1 cellular context compared by ENCODE assay signal in the genomic region with DNA sequence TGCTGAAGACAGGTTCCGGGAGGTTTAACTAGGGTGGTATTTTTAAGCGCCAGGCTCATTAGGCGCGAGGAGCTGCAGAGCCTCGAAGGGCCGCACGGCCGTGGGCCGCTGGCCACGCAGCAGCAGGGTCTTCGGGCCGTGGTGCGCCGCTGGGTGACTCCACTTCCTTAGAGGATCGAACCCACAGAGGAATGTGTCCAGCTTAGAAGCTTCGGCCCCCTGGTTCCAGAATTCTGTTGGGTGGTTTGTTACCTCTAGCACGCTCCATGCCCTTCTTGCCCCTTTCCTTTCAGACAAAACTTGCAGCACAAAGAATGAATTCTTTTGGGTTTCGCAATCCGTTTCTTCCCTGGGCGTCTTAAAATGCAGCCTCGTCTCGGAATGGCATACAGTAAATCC.
A peak's percentile ranks its signal among the peaks of the same experiment; 100 is the strongest.
TF ChIP-seq lines count a peak whose summit lies in the region.

No MANE protein-coding gene starts in this region.

TF ChIP-seq in K562, 482 proteins besides CTCF, POLR2A, EP300 and RAD21 (continued from another document and continues in another):
- TF ChIP-seq, protein P1, sequence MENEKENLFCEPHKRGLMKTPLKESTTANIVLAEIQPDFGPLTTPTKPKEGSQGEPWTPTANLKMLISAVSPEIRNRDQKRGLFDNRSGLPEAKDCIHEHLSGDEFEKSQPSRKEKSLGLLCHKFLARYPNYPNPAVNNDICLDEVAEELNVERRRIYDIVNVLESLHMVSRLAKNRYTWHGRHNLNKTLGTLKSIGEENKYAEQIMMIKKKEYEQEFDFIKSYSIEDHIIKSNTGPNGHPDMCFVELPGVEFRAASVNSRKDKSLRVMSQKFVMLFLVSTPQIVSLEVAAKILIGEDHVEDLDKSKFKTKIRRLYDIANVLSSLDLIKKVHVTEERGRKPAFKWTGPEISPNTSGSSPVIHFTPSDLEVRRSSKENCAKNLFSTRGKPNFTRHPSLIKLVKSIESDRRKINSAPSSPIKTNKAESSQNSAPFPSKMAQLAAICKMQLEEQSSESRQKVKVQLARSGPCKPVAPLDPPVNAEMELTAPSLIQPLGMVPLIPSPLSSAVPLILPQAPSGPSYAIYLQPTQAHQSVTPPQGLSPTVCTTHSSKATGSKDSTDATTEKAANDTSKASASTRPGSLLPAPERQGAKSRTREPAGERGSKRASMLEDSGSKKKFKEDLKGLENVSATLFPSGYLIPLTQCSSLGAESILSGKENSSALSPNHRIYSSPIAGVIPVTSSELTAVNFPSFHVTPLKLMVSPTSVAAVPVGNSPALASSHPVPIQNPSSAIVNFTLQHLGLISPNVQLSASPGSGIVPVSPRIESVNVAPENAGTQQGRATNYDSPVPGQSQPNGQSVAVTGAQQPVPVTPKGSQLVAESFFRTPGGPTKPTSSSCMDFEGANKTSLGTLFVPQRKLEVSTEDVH (IDR thresholded peaks at IDR 0.05; ENCODE audit: low read depth, partially characterized antibody): no peak
- TF ChIP-seq ZNF174 (CRISPR knock-in tag; IDR thresholded peaks at IDR 0.05) (no peak), HEY1 (CRISPR knock-in tag; IDR thresholded peaks at IDR 0.05; ENCODE audit: borderline replicate concordance) (no peak), HMG20B (CRISPR knock-in tag; IDR thresholded peaks at IDR 0.05) (0 out of 2 replicates have a peak, but pooled peaks have one; percentile 45), ZNF24 (IDR thresholded peaks at IDR 0.05) (no peak), KDM4B (IDR thresholded peaks at IDR 0.05; ENCODE audit: borderline replicate concordance in 2 of 2, low read depth in 1 of 2) (no peak), HNRNPUL1 (IDR thresholded peaks at IDR 0.05; ENCODE audit: low read length) (no peak), ZNF224 (CRISPR knock-in tag; IDR thresholded peaks at IDR 0.05) (no peak), TEAD1 (CRISPR knock-in tag; IDR thresholded peaks at IDR 0.05) (no peak), FOSL1 (tag; conservative IDR thresholded peaks at IDR 0.05) (peak; percentile 13; the same call in 1 of the 2 replicates), RBM25 (IDR thresholded peaks at IDR 0.05; ENCODE audit: low read depth, low read length, severe bottlenecking) (no peak), ZNF79 (CRISPR knock-in tag; IDR thresholded peaks at IDR 0.05; ENCODE audit: low read depth) (no peak), ZNF561 (CRISPR knock-in tag; conservative IDR thresholded peaks at IDR 0.05) (no peak), KDM5B (IDR thresholded peaks at IDR 0.05; ENCODE audit: insufficient replicate concordance, low read depth, low read length) (no peak), HNRNPL (IDR thresholded peaks at IDR 0.05; ENCODE audit: low read depth, low read length) (no peak), KAT8 (IDR thresholded peaks at IDR 0.05; ENCODE audit: low read depth) (no peak), NFIX (CRISPR knock-in tag; IDR thresholded peaks at IDR 0.05; ENCODE audit: low read depth) (no peak), NBN (IDR thresholded peaks at IDR 0.05; ENCODE audit: low read depth) (no peak), NCOA2 (IDR thresholded peaks at IDR 0.05; ENCODE audit: partially characterized antibody in 2 of 2) (no peak), FOXK1 (CRISPR knock-in tag; IDR thresholded peaks at IDR 0.05; ENCODE audit: borderline replicate concordance) (no peak), ZNF75A (CRISPR knock-in tag; IDR thresholded peaks at IDR 0.05) (no peak), SRSF9 (IDR thresholded peaks at IDR 0.05; ENCODE audit: borderline replicate concordance, low read depth, low read length) (no peak), ATF7 (IDR thresholded peaks at IDR 0.05) (no peak), MTF1 (CRISPR knock-in tag; IDR thresholded peaks at IDR 0.05; ENCODE audit: borderline replicate concordance) (no peak), TRIM24 (IDR thresholded peaks at IDR 0.05) (no peak), FOXJ3 (CRISPR knock-in tag; IDR thresholded peaks at IDR 0.05) (no peak)
- TF ChIP-seq, protein P2, sequence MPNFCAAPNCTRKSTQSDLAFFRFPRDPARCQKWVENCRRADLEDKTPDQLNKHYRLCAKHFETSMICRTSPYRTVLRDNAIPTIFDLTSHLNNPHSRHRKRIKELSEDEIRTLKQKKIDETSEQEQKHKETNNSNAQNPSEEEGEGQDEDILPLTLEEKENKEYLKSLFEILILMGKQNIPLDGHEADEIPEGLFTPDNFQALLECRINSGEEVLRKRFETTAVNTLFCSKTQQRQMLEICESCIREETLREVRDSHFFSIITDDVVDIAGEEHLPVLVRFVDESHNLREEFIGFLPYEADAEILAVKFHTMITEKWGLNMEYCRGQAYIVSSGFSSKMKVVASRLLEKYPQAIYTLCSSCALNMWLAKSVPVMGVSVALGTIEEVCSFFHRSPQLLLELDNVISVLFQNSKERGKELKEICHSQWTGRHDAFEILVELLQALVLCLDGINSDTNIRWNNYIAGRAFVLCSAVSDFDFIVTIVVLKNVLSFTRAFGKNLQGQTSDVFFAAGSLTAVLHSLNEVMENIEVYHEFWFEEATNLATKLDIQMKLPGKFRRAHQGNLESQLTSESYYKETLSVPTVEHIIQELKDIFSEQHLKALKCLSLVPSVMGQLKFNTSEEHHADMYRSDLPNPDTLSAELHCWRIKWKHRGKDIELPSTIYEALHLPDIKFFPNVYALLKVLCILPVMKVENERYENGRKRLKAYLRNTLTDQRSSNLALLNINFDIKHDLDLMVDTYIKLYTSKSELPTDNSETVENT (CRISPR knock-in tag; IDR thresholded peaks at IDR 0.05): no peak
- TF ChIP-seq, protein P3, sequence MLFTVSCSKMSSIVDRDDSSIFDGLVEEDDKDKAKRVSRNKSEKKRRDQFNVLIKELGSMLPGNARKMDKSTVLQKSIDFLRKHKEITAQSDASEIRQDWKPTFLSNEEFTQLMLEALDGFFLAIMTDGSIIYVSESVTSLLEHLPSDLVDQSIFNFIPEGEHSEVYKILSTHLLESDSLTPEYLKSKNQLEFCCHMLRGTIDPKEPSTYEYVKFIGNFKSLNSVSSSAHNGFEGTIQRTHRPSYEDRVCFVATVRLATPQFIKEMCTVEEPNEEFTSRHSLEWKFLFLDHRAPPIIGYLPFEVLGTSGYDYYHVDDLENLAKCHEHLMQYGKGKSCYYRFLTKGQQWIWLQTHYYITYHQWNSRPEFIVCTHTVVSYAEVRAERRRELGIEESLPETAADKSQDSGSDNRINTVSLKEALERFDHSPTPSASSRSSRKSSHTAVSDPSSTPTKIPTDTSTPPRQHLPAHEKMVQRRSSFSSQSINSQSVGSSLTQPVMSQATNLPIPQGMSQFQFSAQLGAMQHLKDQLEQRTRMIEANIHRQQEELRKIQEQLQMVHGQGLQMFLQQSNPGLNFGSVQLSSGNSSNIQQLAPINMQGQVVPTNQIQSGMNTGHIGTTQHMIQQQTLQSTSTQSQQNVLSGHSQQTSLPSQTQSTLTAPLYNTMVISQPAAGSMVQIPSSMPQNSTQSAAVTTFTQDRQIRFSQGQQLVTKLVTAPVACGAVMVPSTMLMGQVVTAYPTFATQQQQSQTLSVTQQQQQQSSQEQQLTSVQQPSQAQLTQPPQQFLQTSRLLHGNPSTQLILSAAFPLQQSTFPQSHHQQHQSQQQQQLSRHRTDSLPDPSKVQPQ (CRISPR knock-in tag; IDR thresholded peaks at IDR 0.05; ENCODE audit: borderline replicate concordance): no peak
- TF ChIP-seq, protein P4, sequence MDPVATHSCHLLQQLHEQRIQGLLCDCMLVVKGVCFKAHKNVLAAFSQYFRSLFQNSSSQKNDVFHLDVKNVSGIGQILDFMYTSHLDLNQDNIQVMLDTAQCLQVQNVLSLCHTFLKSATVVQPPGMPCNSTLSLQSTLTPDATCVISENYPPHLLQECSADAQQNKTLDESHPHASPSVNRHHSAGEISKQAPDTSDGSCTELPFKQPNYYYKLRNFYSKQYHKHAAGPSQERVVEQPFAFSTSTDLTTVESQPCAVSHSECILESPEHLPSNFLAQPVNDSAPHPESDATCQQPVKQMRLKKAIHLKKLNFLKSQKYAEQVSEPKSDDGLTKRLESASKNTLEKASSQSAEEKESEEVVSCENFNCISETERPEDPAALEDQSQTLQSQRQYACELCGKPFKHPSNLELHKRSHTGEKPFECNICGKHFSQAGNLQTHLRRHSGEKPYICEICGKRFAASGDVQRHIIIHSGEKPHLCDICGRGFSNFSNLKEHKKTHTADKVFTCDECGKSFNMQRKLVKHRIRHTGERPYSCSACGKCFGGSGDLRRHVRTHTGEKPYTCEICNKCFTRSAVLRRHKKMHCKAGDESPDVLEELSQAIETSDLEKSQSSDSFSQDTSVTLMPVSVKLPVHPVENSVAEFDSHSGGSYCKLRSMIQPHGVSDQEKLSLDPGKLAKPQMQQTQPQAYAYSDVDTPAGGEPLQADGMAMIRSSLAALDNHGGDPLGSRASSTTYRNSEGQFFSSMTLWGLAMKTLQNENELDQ (CRISPR knock-in tag; IDR thresholded peaks at IDR 0.05; ENCODE audit: borderline replicate concordance): no peak
- TF ChIP-seq, protein P5, sequence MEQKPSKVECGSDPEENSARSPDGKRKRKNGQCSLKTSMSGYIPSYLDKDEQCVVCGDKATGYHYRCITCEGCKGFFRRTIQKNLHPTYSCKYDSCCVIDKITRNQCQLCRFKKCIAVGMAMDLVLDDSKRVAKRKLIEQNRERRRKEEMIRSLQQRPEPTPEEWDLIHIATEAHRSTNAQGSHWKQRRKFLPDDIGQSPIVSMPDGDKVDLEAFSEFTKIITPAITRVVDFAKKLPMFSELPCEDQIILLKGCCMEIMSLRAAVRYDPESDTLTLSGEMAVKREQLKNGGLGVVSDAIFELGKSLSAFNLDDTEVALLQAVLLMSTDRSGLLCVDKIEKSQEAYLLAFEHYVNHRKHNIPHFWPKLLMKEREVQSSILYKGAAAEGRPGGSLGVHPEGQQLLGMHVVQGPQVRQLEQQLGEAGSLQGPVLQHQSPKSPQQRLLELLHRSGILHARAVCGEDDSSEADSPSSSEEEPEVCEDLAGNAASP (IDR thresholded peaks at IDR 0.05): no peak
- TF ChIP-seq, protein P6, sequence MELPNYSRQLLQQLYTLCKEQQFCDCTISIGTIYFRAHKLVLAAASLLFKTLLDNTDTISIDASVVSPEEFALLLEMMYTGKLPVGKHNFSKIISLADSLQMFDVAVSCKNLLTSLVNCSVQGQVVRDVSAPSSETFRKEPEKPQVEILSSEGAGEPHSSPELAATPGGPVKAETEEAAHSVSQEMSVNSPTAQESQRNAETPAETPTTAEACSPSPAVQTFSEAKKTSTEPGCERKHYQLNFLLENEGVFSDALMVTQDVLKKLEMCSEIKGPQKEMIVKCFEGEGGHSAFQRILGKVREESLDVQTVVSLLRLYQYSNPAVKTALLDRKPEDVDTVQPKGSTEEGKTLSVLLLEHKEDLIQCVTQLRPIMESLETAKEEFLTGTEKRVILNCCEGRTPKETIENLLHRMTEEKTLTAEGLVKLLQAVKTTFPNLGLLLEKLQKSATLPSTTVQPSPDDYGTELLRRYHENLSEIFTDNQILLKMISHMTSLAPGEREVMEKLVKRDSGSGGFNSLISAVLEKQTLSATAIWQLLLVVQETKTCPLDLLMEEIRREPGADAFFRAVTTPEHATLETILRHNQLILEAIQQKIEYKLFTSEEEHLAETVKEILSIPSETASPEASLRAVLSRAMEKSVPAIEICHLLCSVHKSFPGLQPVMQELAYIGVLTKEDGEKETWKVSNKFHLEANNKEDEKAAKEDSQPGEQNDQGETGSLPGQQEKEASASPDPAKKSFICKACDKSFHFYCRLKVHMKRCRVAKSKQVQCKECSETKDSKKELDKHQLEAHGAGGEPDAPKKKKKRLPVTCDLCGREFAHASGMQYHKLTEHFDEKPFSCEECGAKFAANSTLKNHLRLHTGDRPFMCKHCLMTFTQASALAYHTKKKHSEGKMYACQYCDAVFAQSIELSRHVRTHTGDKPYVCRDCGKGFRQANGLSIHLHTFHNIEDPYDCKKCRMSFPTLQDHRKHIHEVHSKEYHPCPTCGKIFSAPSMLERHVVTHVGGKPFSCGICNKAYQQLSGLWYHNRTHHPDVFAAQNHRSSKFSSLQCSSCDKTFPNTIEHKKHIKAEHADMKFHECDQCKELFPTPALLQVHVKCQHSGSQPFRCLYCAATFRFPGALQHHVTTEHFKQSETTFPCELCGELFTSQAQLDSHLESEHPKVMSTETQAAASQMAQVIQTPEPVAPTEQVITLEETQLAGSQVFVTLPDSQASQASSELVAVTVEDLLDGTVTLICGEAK (IDR thresholded peaks at IDR 0.05): 0 out of 2 replicates have a peak, but pooled peaks have one; percentile 37
- TF ChIP-seq, protein P6 (CRISPR knock-in tag; IDR thresholded peaks at IDR 0.05): no peak
- TF ChIP-seq, protein P7, sequence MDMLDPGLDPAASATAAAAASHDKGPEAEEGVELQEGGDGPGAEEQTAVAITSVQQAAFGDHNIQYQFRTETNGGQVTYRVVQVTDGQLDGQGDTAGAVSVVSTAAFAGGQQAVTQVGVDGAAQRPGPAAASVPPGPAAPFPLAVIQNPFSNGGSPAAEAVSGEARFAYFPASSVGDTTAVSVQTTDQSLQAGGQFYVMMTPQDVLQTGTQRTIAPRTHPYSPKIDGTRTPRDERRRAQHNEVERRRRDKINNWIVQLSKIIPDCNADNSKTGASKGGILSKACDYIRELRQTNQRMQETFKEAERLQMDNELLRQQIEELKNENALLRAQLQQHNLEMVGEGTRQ (CRISPR knock-in tag; IDR thresholded peaks at IDR 0.05): no peak
- TF ChIP-seq, protein P8, sequence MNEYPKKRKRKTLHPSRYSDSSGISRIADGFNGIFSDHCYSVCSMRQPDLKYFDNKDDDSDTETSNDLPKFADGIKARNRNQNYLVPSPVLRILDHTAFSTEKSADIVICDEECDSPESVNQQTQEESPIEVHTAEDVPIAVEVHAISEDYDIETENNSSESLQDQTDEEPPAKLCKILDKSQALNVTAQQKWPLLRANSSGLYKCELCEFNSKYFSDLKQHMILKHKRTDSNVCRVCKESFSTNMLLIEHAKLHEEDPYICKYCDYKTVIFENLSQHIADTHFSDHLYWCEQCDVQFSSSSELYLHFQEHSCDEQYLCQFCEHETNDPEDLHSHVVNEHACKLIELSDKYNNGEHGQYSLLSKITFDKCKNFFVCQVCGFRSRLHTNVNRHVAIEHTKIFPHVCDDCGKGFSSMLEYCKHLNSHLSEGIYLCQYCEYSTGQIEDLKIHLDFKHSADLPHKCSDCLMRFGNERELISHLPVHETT (CRISPR knock-in tag; conservative IDR thresholded peaks at IDR 0.05 in 1 of 2, IDR thresholded peaks at IDR 0.05 in 1 of 2): peak in 1 of 2 experiments; percentile 12; a peak in 1 of 4 replicates
